ENCODE assay signal across 1 cellular context in genomic region chr1:159076753-159077656, GRCh38.
TF ChIP-seq lines count a peak whose summit lies in the region.

Gene AIM2, minus strand, starts transcription at chr1:159076766. Its CDS starts 3,267 bp downstream, at chr1:159073499.

TF ChIP-seq in GM12878, 131 proteins besides CTCF, POLR2A, EP300 and RAD21 (continued from another document):
- TF ChIP-seq E2F8 (IDR thresholded peaks at IDR 0.05; ENCODE audit: low read depth, partially characterized antibody) (no peak), ETV6 (conservative IDR thresholded peaks at IDR 0.05 in 1 of 2, IDR thresholded peaks at IDR 0.05 in 1 of 2; ENCODE audit: borderline replicate concordance in 1 of 2, low read depth in 1 of 2) (peak in 1 of 2 experiments; percentile 91; a peak in 2 of 4 replicates), SRF (IDR thresholded peaks at IDR 0.05; ENCODE audit: low read depth in 2 of 2, low read length in 2 of 2) (peak; percentile 95 to 99), MAX (IDR thresholded peaks at IDR 0.05; ENCODE audit: low read depth, low read length) (no peak), NFIC (IDR thresholded peaks at IDR 0.05; ENCODE audit: low read depth, low read length) (peak; percentile 84), TCF12 (IDR thresholded peaks at IDR 0.05; ENCODE audit: low read depth, low read length) (peak; percentile 25), PML (IDR thresholded peaks at IDR 0.05; ENCODE audit: low read length) (peak; percentile 90), ZNF384 (IDR thresholded peaks at IDR 0.05; ENCODE audit: borderline replicate concordance, low read depth, low read length) (no peak), LARP7 (IDR thresholded peaks at IDR 0.05) (no peak), GABPA (IDR thresholded peaks at IDR 0.05; ENCODE audit: low read depth) (peak; percentile 32; the same call in 1 of the 2 replicates)
TF ChIP-seq in GM12878: peak in this region for 63.
